In the genomic region with DNA sequence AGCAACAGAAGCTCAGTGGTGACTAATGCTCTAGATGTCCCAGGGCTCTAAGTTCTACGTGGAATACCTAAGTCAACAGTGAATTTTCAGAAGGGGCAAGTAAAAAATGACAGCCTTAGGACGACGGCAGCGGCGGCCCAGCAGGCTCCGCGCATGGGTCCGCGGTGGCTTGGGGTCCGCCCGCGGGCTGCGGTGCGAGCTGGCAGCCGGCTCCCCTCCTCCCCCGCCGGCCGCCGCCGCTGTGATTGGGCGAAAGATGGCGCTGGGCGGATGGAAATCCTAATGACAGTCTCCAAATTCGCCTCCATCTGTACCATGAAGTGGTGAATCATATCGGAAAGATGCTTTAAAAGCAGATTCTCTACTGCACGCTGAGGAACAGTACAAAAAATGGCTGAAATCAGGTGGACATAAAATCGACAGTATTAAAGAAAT, we compare ENCODE assay signal across 8 cellular contexts.
DNase-seq lines count a peak whose midpoint lies in the region; FAIRE-seq and TF ChIP-seq lines count a peak whose summit lies in the region.

No MANE protein-coding gene starts in this region.

- 0 out of 2 replicates have a peak overlapping the region, but pooled peaks have one; percentile 33 for H3K9ac ChIP-seq in HUES48 (ENCODE audit: low read depth, low read length)
- peak overlapping the region; percentile 53; the same call in 1 of the 2 replicates for H3K9ac ChIP-seq in SK-N-SH

- peak overlapping the region; percentile 52 for H3K4me3 ChIP-seq in BJ (ENCODE audit: low read depth, low read length)
- H3K4me3 ChIP-seq in HUES48 (ENCODE audit: low read depth, low read length) = peak overlapping the region; percentile 54
- H3K4me3 ChIP-seq in SK-N-SH (ENCODE audit: low read depth in 2 of 2, low read length in 1 of 2) = peak overlapping the region; percentile 50 to 58
- H3K4me3 ChIP-seq in bronchial epithelial cell (ENCODE audit: low read depth, low read length) = peak overlapping the region; percentile 27

- TF ChIP-seq CTCF in BJ (IDR thresholded peaks at IDR 0.05; ENCODE audit: insufficient read depth, low read depth, low read length) = no peak
- TF ChIP-seq CTCF in SK-N-SH (IDR thresholded peaks at IDR 0.05) = no peak
- no peak for TF ChIP-seq CTCF in bronchial epithelial cell (IDR thresholded peaks at IDR 0.05; ENCODE audit: insufficient read depth, low read length, severe bottlenecking)

- H3K9me3 ChIP-seq in HUES48 (ENCODE audit: control insufficient read depth, insufficient read depth, low read length) (no peaks in the 10 kb centered on the region), SK-N-SH (no peaks in the 10 kb centered on the region)

- no peaks in the 10 kb centered on the region for H3K9me2 ChIP-seq in SK-N-SH

- H3K36me3 ChIP-seq in BJ (ENCODE audit: control insufficient read depth, insufficient read depth, low read length) (no peaks in the 10 kb centered on the region), HUES48 (ENCODE audit: control insufficient read depth, insufficient read depth, low read length) (no peaks in the 10 kb centered on the region), SK-N-SH (replicated peaks in 1 of 2; ENCODE audit: control insufficient read depth in 1 of 2, insufficient read depth in 2 of 2, low read length in 1 of 2) (no peaks in the 10 kb centered on the region), bronchial epithelial cell (ENCODE audit: control insufficient read depth, insufficient read depth, low read length) (no peaks in the 10 kb centered on the region)

- H3K27ac ChIP-seq in HUES48 (ENCODE audit: low read depth, low read length) (no peak overlapping the region), SK-N-SH (ENCODE audit: low read depth in 2 of 2, low read length in 1 of 2) (peak overlapping the region; percentile 58 to 74)

- TF ChIP-seq EP300 in SK-N-SH (IDR thresholded peaks at IDR 0.05; ENCODE audit: borderline replicate concordance in 1 of 2, low read depth in 1 of 2, low read length in 1 of 2) = no peak; a peak in 1 of 4 replicates

- H4K20me1 ChIP-seq in SK-N-SH (ENCODE audit: insufficient read depth) = no peaks in the 10 kb centered on the region

- POLR2A ChIA-PET in BJ (lab: Charles Lee) (no interaction called here), SK-N-SH (lab: Yijun Ruan, JAX) (interaction anchor here (0.5 to 1.6 kb wide), 4 partner anchors 10 to 488 kb away, joined by 3 to 7 read pairs (median 4); a partner anchor contains a TSS)

- H3K79me2 ChIP-seq in SK-N-SH (ENCODE audit: insufficient read depth) = no peaks in the 10 kb centered on the region

- 0% methylated on average over 18 of the region's 27 CpGs for WGBS in SK-N-SH (ENCODE audit: low lambda C conversion rate)

- no peaks in the 10 kb centered on the region for H3F3A ChIP-seq in SK-N-SH (replicated peaks; ENCODE audit: insufficient read depth)

- no peak for DNase-seq in BJ (ENCODE audit: low read depth)
- peak; percentile 96 for DNase-seq in SK-N-SH
- peak; percentile 43 for DNase-seq in bronchial epithelial cell (ENCODE audit: low read depth)
- DNase-seq in kidney tubule cell (ENCODE audit: low spot score) = peak; percentile 50
- peak; percentile 67 for DNase-seq in stimulated activated CD4-positive, alpha-beta T cell treated with anti-CD3 and anti-CD28 coated beads, Interleukin-1b, Interleukin-23, amount 100 ng/mL, for 48 hours
- DNase-seq in SW 1271 (lab: John Stamatoyannopoulos, UW) = no peak
- DNase-seq in SIG-M5 (lab: John Stamatoyannopoulos, UW) = no peak

- TF ChIP-seq RAD21 in SK-N-SH (IDR thresholded peaks at IDR 0.05; ENCODE audit: low read length) = peak; percentile 47

- H3K27me3 ChIP-seq in BJ (ENCODE audit: control insufficient read depth, insufficient read depth, low read length) (peaks cover 14% of the 10 kb centered on the region), HUES48 (ENCODE audit: control insufficient read depth, insufficient read depth, low read length) (no peaks in the 10 kb centered on the region; the same call in 1 of the 2 replicates), SK-N-SH (ENCODE audit: insufficient read depth) (no peaks in the 10 kb centered on the region), bronchial epithelial cell (ENCODE audit: control insufficient read depth, insufficient read depth, low read length) (peaks cover 4% of the 10 kb centered on the region)

- peak overlapping the region; percentile 66 for H3K4me2 ChIP-seq in SK-N-SH

- H3K4me1 ChIP-seq in HUES48 (ENCODE audit: control insufficient read depth, insufficient read depth, low read length) (peaks cover 6% of the 10 kb centered on the region), SK-N-SH (ENCODE audit: control insufficient read depth in 1 of 2, insufficient read depth in 2 of 2, low read depth in 1 of 2, low read length in 1 of 2) (peaks cover 0 to 2% of the 10 kb centered on the region in 2 experiments; a peak in 2 of 4 replicates)

- H2AFZ ChIP-seq in SK-N-SH (ENCODE audit: low read depth) = peak overlapping the region; percentile 92

- CTCF ChIA-PET in BJ (lab: Yijun Ruan, JAX) (no interaction called here), SK-N-SH (lab: Yijun Ruan, JAX) (interaction anchor here (1.3 to 2.6 kb wide), 6 partner anchors 9 to 212 kb away, joined by 3 to 12 read pairs (median 6); no protein-coding TSS in a partner anchor)

- no peak for FAIRE-seq in bronchial epithelial cell (lab: Jason Lieb, UNC)

TF ChIP-seq in SK-N-SH, 30 proteins besides CTCF, POLR2A, EP300 and RAD21 (continues in another document):
- TF ChIP-seq ELF1 (IDR thresholded peaks at IDR 0.05) (no peak), FOXJ3 (CRISPR knock-in tag; IDR thresholded peaks at IDR 0.05) (no peak), TAF1 (IDR thresholded peaks at IDR 0.05; ENCODE audit: borderline replicate concordance, low read depth, low read length) (peak; percentile 13; the same call in 1 of the 2 replicates), GATA2 (CRISPR knock-in tag; IDR thresholded peaks at IDR 0.05) (no peak), GABPA (IDR thresholded peaks at IDR 0.05; ENCODE audit: low read depth) (no peak), NRF1 (IDR thresholded peaks at IDR 0.05; ENCODE audit: low read depth, low read length) (0 out of 2 replicates have a peak, but pooled peaks have one; percentile 21), SMC3 (IDR thresholded peaks at IDR 0.05; ENCODE audit: low read depth, low read length) (peak; percentile 12; the same call in 1 of the 2 replicates), JUND (IDR thresholded peaks at IDR 0.05) (peak; percentile 5; the same call in 1 of the 2 replicates), YY1 (IDR thresholded peaks at IDR 0.05; ENCODE audit: low read depth) (peak; percentile 82), CHD2 (IDR thresholded peaks at IDR 0.05; ENCODE audit: low read length, partially characterized antibody) (peak; percentile 77), FOXM1 (IDR thresholded peaks at IDR 0.05; ENCODE audit: low read depth) (no peak), RXRA (IDR thresholded peaks at IDR 0.05; ENCODE audit: borderline replicate concordance, low read depth) (no peak), MXI1 (IDR thresholded peaks at IDR 0.05; ENCODE audit: low read depth, low read length) (peak; percentile 74), SIN3A (IDR thresholded peaks at IDR 0.05; ENCODE audit: borderline replicate concordance, low read depth, low read length) (peak; percentile 66; the same call in 1 of the 2 replicates), MEF2A (IDR thresholded peaks at IDR 0.05; ENCODE audit: borderline replicate concordance, low read depth) (no peak), NFIC (IDR thresholded peaks at IDR 0.05; ENCODE audit: borderline replicate concordance) (peak; percentile 43; the same call in 1 of the 2 replicates)
- TF ChIP-seq, protein P1, sequence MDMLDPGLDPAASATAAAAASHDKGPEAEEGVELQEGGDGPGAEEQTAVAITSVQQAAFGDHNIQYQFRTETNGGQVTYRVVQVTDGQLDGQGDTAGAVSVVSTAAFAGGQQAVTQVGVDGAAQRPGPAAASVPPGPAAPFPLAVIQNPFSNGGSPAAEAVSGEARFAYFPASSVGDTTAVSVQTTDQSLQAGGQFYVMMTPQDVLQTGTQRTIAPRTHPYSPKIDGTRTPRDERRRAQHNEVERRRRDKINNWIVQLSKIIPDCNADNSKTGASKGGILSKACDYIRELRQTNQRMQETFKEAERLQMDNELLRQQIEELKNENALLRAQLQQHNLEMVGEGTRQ (IDR thresholded peaks at IDR 0.05; ENCODE audit: borderline replicate concordance, low read depth, low read length) = no peak
- TF ChIP-seq, protein P2, sequence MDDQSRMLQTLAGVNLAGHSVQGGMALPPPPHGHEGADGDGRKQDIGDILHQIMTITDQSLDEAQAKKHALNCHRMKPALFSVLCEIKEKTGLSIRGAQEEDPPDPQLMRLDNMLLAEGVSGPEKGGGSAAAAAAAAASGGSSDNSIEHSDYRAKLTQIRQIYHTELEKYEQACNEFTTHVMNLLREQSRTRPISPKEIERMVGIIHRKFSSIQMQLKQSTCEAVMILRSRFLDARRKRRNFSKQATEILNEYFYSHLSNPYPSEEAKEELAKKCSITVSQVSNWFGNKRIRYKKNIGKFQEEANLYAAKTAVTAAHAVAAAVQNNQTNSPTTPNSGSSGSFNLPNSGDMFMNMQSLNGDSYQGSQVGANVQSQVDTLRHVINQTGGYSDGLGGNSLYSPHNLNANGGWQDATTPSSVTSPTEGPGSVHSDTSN (IDR thresholded peaks at IDR 0.05) = peak; percentile 43
- TF ChIP-seq, protein P3, sequence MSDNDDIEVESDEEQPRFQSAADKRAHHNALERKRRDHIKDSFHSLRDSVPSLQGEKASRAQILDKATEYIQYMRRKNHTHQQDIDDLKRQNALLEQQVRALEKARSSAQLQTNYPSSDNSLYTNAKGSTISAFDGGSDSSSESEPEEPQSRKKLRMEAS (IDR thresholded peaks at IDR 0.05; ENCODE audit: low read depth) = peak; percentile 46; the same call in 1 of the 2 replicates
- TF ChIP-seq, protein P4, sequence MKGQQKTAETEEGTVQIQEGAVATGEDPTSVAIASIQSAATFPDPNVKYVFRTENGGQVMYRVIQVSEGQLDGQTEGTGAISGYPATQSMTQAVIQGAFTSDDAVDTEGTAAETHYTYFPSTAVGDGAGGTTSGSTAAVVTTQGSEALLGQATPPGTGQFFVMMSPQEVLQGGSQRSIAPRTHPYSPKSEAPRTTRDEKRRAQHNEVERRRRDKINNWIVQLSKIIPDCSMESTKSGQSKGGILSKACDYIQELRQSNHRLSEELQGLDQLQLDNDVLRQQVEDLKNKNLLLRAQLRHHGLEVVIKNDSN (IDR thresholded peaks at IDR 0.05; ENCODE audit: borderline replicate concordance, low read depth) = no peak

Comparison
In these comparisons a context has a peak if more than half of its experiments do, and no peak if none do; other contexts are left out.
1. DNase-seq: peak in SK-N-SH (single experiment), bronchial epithelial cell (single experiment), kidney tubule cell (single experiment) and stimulated activated CD4-positive, alpha-beta T cell treated with anti-CD3 and anti-CD28 coated beads, Interleukin-1b, Interleukin-23, amount 100 ng/mL, for 48 hours (single experiment); none in BJ (single experiment), SW 1271 (0 of 2) and SIG-M5 (single experiment).
2. Peak in every context shown above with its lines, with median percentiles within 50 percentile points of each other: H3K4me3 ChIP-seq.